Comparison of ENCODE assay signal across 22 cellular contexts in the genomic region with DNA sequence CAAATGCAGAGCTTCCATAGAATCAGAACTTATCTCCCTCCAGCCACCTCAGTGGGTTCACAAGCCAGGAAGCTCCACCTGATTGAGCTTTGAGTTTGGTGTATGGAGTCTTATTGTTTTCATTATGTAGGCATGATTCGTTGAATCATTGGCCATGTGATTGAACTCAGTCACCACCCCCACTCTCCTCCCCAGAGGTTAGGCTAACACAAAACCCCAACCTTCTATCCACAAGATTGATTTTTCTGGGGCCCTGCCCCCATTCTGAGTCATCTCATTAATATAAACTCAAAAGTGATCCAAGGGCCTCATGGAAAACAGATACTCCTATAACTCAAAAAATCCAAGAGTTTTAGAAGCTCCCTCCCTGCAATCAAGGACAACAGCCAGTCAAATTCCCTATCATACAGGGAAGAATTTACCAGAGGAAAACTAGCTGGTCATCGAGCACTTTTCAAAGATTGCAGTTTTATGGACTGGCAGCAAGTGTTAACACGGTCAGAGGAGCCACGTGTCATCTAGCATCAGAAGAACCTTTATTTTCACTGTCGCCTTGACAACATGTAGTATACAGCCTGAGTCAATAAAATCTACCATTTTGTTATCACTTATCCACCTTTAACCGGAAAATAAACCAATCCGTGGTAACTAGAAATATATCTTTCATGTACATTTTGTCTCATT. TPM values are rescaled to one million over a fixed set of nuclear protein-coding genes. Genes with fewer than 3 reads are reported as not detected.
A peak's percentile ranks its signal among the peaks of the same experiment; 100 is the strongest.
DNase-seq lines count a peak whose midpoint lies in the region; ATAC-seq and TF ChIP-seq lines count a peak whose summit lies in the region.
"Had no signal": no experiment of that assay in that cellular context is flagged by ENCODE, and none has a peak within 500 bp of the region (broad histone marks: within the 10 kb centered on the region; RNA-seq: fewer than 3 reads in every experiment).

No MANE protein-coding gene starts in this region.

- H3K36me3 Mint-ChIP-seq in immature natural killer cell: no peaks in the 10 kb centered on the region
- H3K36me3 Mint-ChIP-seq: CD8-positive, alpha-beta T cell; naive B cell; stimulated activated naive B cell treated with anti-CD40 and anti-IgM and Interleukin-4, amounts not matched to agents 10 μg/mL and 1 μg/mL and 100 μg/mL, for 72 hours had no signal

- no peaks in the 10 kb centered on the region for H3K4me1 Mint-ChIP-seq in immature natural killer cell
- H3K4me1 Mint-ChIP-seq: naive B cell; stimulated activated naive B cell treated with anti-CD40 and anti-IgM and Interleukin-4, amounts not matched to agents 10 μg/mL and 1 μg/mL and 100 μg/mL, for 72 hours had no signal

- H3K27me3 ChIP-seq in foreskin keratinocyte: no peaks in the 10 kb centered on the region

- no peak for TF ChIP-seq CTCF in foreskin keratinocyte (conservative IDR thresholded peaks at IDR 0.05)

- DNase-seq in activated CD4-positive, alpha-beta T cell treated with anti-CD3 and anti-CD28 coated beads for 48 hours: peak; percentile 2
- DNase-seq in activated CD4-positive, alpha-beta T cell treated with anti-CD3 and anti-CD28 coated beads for 1 hour: no peak
- peak; percentile 31 for DNase-seq in SK-MEL-5 (ENCODE audit: low read depth, low spot score)
- DNase-seq in foreskin keratinocyte: no peak
- DNase-seq in activated CD8-positive, alpha-beta memory T cell treated with anti-CD3 and anti-CD28 coated beads, Interleukin-2, amount 50 U/mL, for 4 hours: no peak
- no peak for DNase-seq in immature natural killer cell
- no peak for DNase-seq in NCI-H2196 (lab: John Stamatoyannopoulos, UW; ENCODE audit: unreplicated experiment)
- DNase-seq in NCI-H345 (lab: John Stamatoyannopoulos, UW): no peak
- DNase-seq: activated naive CD4-positive, alpha-beta T cell treated with anti-CD3 and anti-CD28 coated beads for 36 hours; CD8-positive, alpha-beta T cell; esophagus squamous epithelium; left ventricle myocardium inferior; naive B cell; NCI-H1436; NCI-H446; stimulated activated CD4-positive, alpha-beta T cell treated with anti-CD3 and anti-CD28 coated beads, Interleukin-12 subunit alpha, Interleukin-12 subunit beta, amount 100 ng/mL, for 4 hours; stimulated activated naive B cell treated with anti-CD40 and anti-IgM and Interleukin-4, amounts not matched to agents 10 μg/mL and 1 μg/mL and 100 μg/mL, for 72 hours had no signal

- H3K27me3 Mint-ChIP-seq in immature natural killer cell (ENCODE audit: low read depth in 3 of 3): no peaks in the 10 kb centered on the region
- H3K27me3 Mint-ChIP-seq: naive B cell; stimulated activated naive B cell treated with anti-CD40 and anti-IgM and Interleukin-4, amounts not matched to agents 10 μg/mL and 1 μg/mL and 100 μg/mL, for 72 hours; type B pancreatic cell had no signal

- no peak overlapping the region for H3K4me3 Mint-ChIP-seq in immature natural killer cell
- H3K4me3 Mint-ChIP-seq: activated naive CD4-positive, alpha-beta T cell treated with anti-CD3 and anti-CD28 coated beads for 36 hours; CD8-positive, alpha-beta T cell; naive B cell; stimulated activated naive B cell treated with anti-CD40 and anti-IgM and Interleukin-4, amounts not matched to agents 10 μg/mL and 1 μg/mL and 100 μg/mL, for 72 hours; type B pancreatic cell had no signal

- in situ Hi-C loops in SK-MEL-5 (cut with HindIII; ENCODE audit: low pct_unique_long_range_greater_than_20kb, low sequenced_read_pairs): no loop called here

- H3K4me1 ChIP-seq in foreskin keratinocyte: no peaks in the 10 kb centered on the region
- H3K4me1 ChIP-seq: esophagus squamous epithelium had no signal

- no peak overlapping the region for H3K27ac Mint-ChIP-seq in immature natural killer cell
- H3K27ac Mint-ChIP-seq: activated naive CD4-positive, alpha-beta T cell treated with anti-CD3 and anti-CD28 coated beads for 36 hours; CD8-positive, alpha-beta T cell; stimulated activated naive B cell treated with anti-CD40 and anti-IgM and Interleukin-4, amounts not matched to agents 10 μg/mL and 1 μg/mL and 100 μg/mL, for 72 hours; type B pancreatic cell had no signal

- ATAC-seq in foreskin keratinocyte: peak; percentile 49
- ATAC-seq: activated CD4-positive, CD25-positive, alpha-beta regulatory T cell treated with anti-CD3 and anti-CD28 coated beads, Interleukin-2, amount 50 U/mL, for 24 hours; CD8-positive, alpha-beta T cell; GM12878; Right ventricle myocardium inferior; stimulated activated naive B cell treated with anti-CD40 and anti-IgM and Interleukin-4, amounts not matched to agents 10 μg/mL and 1 μg/mL and 100 μg/mL, for 72 hours had no signal

- H3K27ac ChIP-seq in foreskin keratinocyte: no peak overlapping the region
- H3K27ac ChIP-seq: esophagus squamous epithelium, left ventricle myocardium inferior had no signal

- no peaks in the 10 kb centered on the region for H3K9me3 Mint-ChIP-seq in immature natural killer cell
- H3K9me3 Mint-ChIP-seq: activated naive CD4-positive, alpha-beta T cell treated with anti-CD3 and anti-CD28 coated beads for 36 hours; CD8-positive, alpha-beta T cell; naive B cell; stimulated activated naive B cell treated with anti-CD40 and anti-IgM and Interleukin-4, amounts not matched to agents 10 μg/mL and 1 μg/mL and 100 μg/mL, for 72 hours; type B pancreatic cell had no signal

RNA-seq across cellular contexts. Expression of gene GUCY1B1, which starts 35.9 kb away (rescaled TPM):
- total RNA-seq in SK-MEL-5 (2014; rRNA removed; shearing (Covaris generic)): 0.18 and 0.69 TPM in 2 replicates
- 0.75 and 0.81 TPM in 2 replicates for polyA plus RNA-seq in SK-MEL-5 (2015; cell fraction: cytosol; rRNA removed)
- polyA plus RNA-seq in SK-MEL-5 (2015; cell fraction: nucleus; rRNA removed): 0.18 and 0.37 TPM in 2 replicates
- total RNA-seq in foreskin keratinocyte: 0.17 and 0.32 TPM in 2 replicates
- 0.06 and 0.18 TPM in 2 replicates for polyA plus RNA-seq in foreskin keratinocyte
- 1 to 10 TPM; 4.0 to 7.8 (median 4.3) TPM for polyA plus RNA-seq in immature natural killer cell
- total RNA-seq: CD8-positive, alpha-beta T cell had no signal

RNA-seq across cellular contexts. Expression of gene GUCY1A1, which starts 56.3 kb away (rescaled TPM):
- 0.08 and 0.24 TPM in 2 replicates for total RNA-seq in SK-MEL-5 (2014; rRNA removed; shearing (Covaris generic))
- polyA plus RNA-seq in SK-MEL-5 (2015; cell fraction: cytosol; rRNA removed): 0.05 TPM in 1 of 2 replicates, not detected in the other
- polyA plus RNA-seq in SK-MEL-5 (2015; cell fraction: nucleus; rRNA removed): not detected in 2 replicates
- total RNA-seq in foreskin keratinocyte: 0.11 TPM in 1 of 2 replicates, not detected in the other
- polyA plus RNA-seq in foreskin keratinocyte (0.08 TPM in 1 of 2 replicates, not detected in the other), immature natural killer cell (10 to 100 TPM in 2 of 3 donors, 1 to 10 TPM in 1; 6.1 to 15.8 (median 12.6) TPM)
- total RNA-seq: CD8-positive, alpha-beta T cell; T-helper 1 cell treated with Interleukin-12 subunit alpha and Interleukin-12 subunit beta and Interleukin-4 antibody, amounts not matched to agents 30 ng/mL and 1 ng/mL, for 36 hours had no signal

Comparison
In these comparisons a context has a peak if more than half of its experiments do, and no peak if none do; other contexts are left out.
1. DNase-seq: peak in activated CD4-positive, alpha-beta T cell treated with anti-CD3 and anti-CD28 coated beads for 48 hours (single experiment) and SK-MEL-5 (single experiment); none in activated CD4-positive, alpha-beta T cell treated with anti-CD3 and anti-CD28 coated beads for 1 hour (single experiment), foreskin keratinocyte (0 of 2), activated CD8-positive, alpha-beta memory T cell treated with anti-CD3 and anti-CD28 coated beads, Interleukin-2, amount 50 U/mL, for 4 hours (single experiment), immature natural killer cell (0 of 3), NCI-H2196 (single experiment) and NCI-H345 (single experiment).